8 cellular contexts compared by ENCODE assay signal in the genomic region with DNA sequence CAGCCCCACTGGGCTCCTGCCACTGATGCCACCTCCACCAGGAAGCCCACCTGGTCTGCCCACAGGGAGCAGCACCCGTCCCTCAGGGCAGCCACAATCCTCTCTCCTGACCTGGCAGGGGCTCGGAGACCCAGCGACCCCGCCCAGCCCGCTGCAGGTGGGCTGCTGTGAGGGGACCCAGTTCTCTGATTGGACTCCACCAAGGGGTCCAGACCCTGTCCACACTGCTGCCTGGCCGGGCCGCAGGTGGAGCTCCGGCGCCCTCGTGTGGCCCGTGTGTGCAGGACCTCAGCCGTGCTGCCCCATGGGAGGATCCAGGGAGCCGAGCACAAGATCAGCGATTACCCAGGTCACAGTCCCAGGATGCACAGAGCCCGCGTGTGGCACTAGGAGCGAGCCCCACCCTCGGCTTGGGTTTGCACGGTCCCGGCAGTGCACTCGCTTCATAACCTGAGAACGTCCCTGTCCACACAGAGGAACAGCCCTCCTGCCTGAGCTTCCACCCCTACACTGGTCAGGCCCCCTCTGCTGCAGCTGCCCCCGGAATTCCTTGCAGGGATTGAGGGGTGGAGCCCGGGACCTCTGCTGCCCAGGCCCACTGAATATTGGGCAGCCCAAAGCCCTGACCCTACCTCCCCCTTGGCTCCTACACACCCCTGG. TPM values are rescaled to one million over a fixed set of nuclear protein-coding genes. Genes with fewer than 3 reads are reported as not detected.
DNase-seq lines count a peak whose midpoint lies in the region; ATAC-seq and TF ChIP-seq lines count a peak whose summit lies in the region.

No MANE protein-coding gene starts in this region.

- no peak for TF ChIP-seq POLR2A in right lobe of liver (IDR thresholded peaks at IDR 0.05)

- H3K4me3 Mint-ChIP-seq in stimulated activated naive B cell treated with anti-CD40 and anti-IgM and Interleukin-4, amounts not matched to agents 10 μg/mL and 1 μg/mL and 100 μg/mL, for 72 hours, result no peak overlapping the region

- DNase-seq in AG08396 (ENCODE audit: low spot score) (peak; percentile 90), GM13977 (ENCODE audit: low spot score) (peak; percentile 88), NCI-H2196 (lab: John Stamatoyannopoulos, UW; ENCODE audit: unreplicated experiment) (peak; percentile 47), dermis microvascular lymphatic vessel endothelial cell (ENCODE audit: low read depth in 2 of 2) (peak; percentile 12 to 49), right lobe of liver (peak; percentile 71 to 78 (median 74))
- peak; percentile 24 to 33 for DNase-seq in activated CD4-positive, alpha-beta T cell treated with anti-CD3 and anti-CD28 coated beads for 4 hours
- DNase-seq in stimulated activated naive B cell treated with anti-CD40 and anti-IgM and Interleukin-4, amounts not matched to agents 10 μg/mL and 1 μg/mL and 100 μg/mL, for 72 hours, result peak; percentile 56

- H3K4me1 ChIP-seq in right lobe of liver, result peaks cover 0 to 9% (median 3%) of the 10 kb centered on the region in 4 donors

- peaks cover 27 to 31% of the 10 kb centered on the region in 2 donors for H3K27me3 Mint-ChIP-seq in stimulated activated naive B cell treated with anti-CD40 and anti-IgM and Interleukin-4, amounts not matched to agents 10 μg/mL and 1 μg/mL and 100 μg/mL, for 72 hours

- in situ Hi-C loops in GM13977 (cut with MboI; ENCODE audit: low pct_unique_long_range_greater_than_20kb, low sequenced_read_pairs, unreplicated experiment), result no loop called here

- ATAC-seq in right lobe of liver (peak; percentile 86 to 92 (median 88)), HG02973 (IDR thresholded peaks at IDR 0.05; ENCODE audit: unreplicated experiment) (no peak)
- ATAC-seq in stimulated activated naive B cell treated with anti-CD40 and anti-IgM and Interleukin-4, amounts not matched to agents 10 μg/mL and 1 μg/mL and 100 μg/mL, for 72 hours (replicated peaks), result peak; percentile 96

- H3K27ac Mint-ChIP-seq in stimulated activated naive B cell treated with anti-CD40 and anti-IgM and Interleukin-4, amounts not matched to agents 10 μg/mL and 1 μg/mL and 100 μg/mL, for 72 hours, result no peak overlapping the region

- peaks cover 13 to 19% of the 10 kb centered on the region in 2 donors for H3K4me1 Mint-ChIP-seq in stimulated activated naive B cell treated with anti-CD40 and anti-IgM and Interleukin-4, amounts not matched to agents 10 μg/mL and 1 μg/mL and 100 μg/mL, for 72 hours

- TF ChIP-seq CTCF in GM13977 (IDR thresholded peaks at IDR 0.05; ENCODE audit: extremely low read depth, insufficient read depth, missing control alignments) (peak; percentile 99), right lobe of liver (IDR thresholded peaks at IDR 0.05) (peak; percentile 84 to 99 (median 95))

- H3K9me3 Mint-ChIP-seq in stimulated activated naive B cell treated with anti-CD40 and anti-IgM and Interleukin-4, amounts not matched to agents 10 μg/mL and 1 μg/mL and 100 μg/mL, for 72 hours, result no peaks in the 10 kb centered on the region

- WGBS in right lobe of liver (ENCODE audit: insufficient coverage, low coverage, low lambda C conversion rate, missing lambda C conversion rate), result 5% methylated on average over 4 of the region's 24 CpGs

- no peaks in the 10 kb centered on the region for H3K36me3 ChIP-seq in right lobe of liver

- intact Hi-C loops in right lobe of liver (cut with DNase I), result loop anchor here (5.0 to 10.0 kb wide), 2 partner anchors 505 to 508 kb away; partner anchors contain the start of gene KIF26A (in 1 of the 2)

- H3K4me3 ChIP-seq in right lobe of liver, result no peak overlapping the region

- H3K9me3 ChIP-seq in right lobe of liver, result no peaks in the 10 kb centered on the region

- no peaks in the 10 kb centered on the region for H3K27me3 ChIP-seq in right lobe of liver

- no peaks in the 10 kb centered on the region for H3K36me3 Mint-ChIP-seq in stimulated activated naive B cell treated with anti-CD40 and anti-IgM and Interleukin-4, amounts not matched to agents 10 μg/mL and 1 μg/mL and 100 μg/mL, for 72 hours

- no peak overlapping the region for H3K27ac ChIP-seq in right lobe of liver

RNA-seq across cellular contexts. Expression of gene TMEM179, which starts 35.4 kb away (rescaled TPM):
- 0.13 TPM in 2 replicates for total RNA-seq in dermis microvascular lymphatic vessel endothelial cell
- under 1 TPM in 2 of 6 experiments, not detected in 4; 0.17 to 0.18 TPM for total RNA-seq in right lobe of liver

RNA-seq across cellular contexts. Expression of gene INF2, which starts 49.4 kb away (rescaled TPM):
- total RNA-seq in dermis microvascular lymphatic vessel endothelial cell, result 25.3 and 36.9 TPM in 2 replicates
- total RNA-seq in right lobe of liver, result 10 to 100 TPM; 47.5 to 98.2 (median 71.4) TPM

Comparison
In these comparisons a context has a peak if more than half of its experiments do, and no peak if none do; other contexts are left out.
1. DNase-seq: peak in every context shown above with its lines; median percentile 90 in AG08396; 88 in GM13977; 74 in right lobe of liver; 56 in stimulated activated naive B cell treated with anti-CD40 and anti-IgM and Interleukin-4, amounts not matched to agents 10 μg/mL and 1 μg/mL and 100 μg/mL, for 72 hours; 47 in NCI-H2196; 30 in dermis microvascular lymphatic vessel endothelial cell; 28 in activated CD4-positive, alpha-beta T cell treated with anti-CD3 and anti-CD28 coated beads for 4 hours.